ENCODE assay signal across 1 cellular context in the genomic region with DNA sequence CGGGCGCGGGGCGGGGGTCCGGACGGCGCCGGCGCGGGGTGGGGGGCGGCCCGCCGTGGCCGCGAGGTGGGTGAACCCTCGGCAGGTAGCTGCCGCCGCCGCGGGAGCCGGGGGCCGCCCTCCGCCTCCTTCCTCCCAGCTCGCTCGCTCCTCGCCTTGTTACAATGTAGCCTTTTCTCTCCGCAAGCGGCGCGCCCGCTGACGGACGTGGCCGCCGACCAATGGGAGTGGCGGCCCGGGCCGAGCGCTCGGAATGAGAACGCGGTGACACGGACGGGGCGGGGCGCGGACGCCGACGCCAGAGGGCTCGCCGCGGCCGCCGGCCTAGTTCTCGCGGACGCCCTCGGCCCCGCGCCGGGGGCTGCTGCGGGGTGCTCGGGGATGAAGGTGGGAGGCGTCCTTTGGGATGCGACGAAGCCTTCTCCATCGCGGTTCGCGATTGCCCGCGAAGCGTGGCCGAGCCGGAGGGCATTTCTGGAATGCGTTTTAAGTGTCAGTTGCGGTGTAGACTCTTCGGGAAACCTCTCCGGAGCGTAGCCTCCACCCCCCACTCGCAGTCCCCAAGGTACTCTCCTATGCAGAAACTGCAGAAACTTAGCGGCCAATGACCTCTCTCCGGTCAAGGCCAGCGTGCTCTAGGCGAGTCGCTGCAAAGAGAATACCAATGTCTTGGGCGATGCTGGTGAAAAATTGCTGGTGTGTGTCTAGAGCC.
TF ChIP-seq lines count a peak whose summit lies in the region.

No MANE protein-coding gene starts in this region.

TF ChIP-seq in HepG2, 621 proteins besides CTCF, POLR2A, EP300 and RAD21 (continued from another document and continues in another):
- TF ChIP-seq, protein P1, sequence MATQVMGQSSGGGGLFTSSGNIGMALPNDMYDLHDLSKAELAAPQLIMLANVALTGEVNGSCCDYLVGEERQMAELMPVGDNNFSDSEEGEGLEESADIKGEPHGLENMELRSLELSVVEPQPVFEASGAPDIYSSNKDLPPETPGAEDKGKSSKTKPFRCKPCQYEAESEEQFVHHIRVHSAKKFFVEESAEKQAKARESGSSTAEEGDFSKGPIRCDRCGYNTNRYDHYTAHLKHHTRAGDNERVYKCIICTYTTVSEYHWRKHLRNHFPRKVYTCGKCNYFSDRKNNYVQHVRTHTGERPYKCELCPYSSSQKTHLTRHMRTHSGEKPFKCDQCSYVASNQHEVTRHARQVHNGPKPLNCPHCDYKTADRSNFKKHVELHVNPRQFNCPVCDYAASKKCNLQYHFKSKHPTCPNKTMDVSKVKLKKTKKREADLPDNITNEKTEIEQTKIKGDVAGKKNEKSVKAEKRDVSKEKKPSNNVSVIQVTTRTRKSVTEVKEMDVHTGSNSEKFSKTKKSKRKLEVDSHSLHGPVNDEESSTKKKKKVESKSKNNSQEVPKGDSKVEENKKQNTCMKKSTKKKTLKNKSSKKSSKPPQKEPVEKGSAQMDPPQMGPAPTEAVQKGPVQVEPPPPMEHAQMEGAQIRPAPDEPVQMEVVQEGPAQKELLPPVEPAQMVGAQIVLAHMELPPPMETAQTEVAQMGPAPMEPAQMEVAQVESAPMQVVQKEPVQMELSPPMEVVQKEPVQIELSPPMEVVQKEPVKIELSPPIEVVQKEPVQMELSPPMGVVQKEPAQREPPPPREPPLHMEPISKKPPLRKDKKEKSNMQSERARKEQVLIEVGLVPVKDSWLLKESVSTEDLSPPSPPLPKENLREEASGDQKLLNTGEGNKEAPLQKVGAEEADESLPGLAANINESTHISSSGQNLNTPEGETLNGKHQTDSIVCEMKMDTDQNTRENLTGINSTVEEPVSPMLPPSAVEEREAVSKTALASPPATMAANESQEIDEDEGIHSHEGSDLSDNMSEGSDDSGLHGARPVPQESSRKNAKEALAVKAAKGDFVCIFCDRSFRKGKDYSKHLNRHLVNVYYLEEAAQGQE (IDR thresholded peaks at IDR 0.05; ENCODE audit: borderline replicate concordance in 1 of 2, low read depth in 1 of 2, low read length in 2 of 2) = no peak
- no peak for TF ChIP-seq ZNF335 (CRISPR knock-in tag; IDR thresholded peaks at IDR 0.05)
- no peak for TF ChIP-seq XBP1 (CRISPR knock-in tag; IDR thresholded peaks at IDR 0.05)
- TF ChIP-seq EZH2 (conservative IDR thresholded peaks at IDR 0.05; ENCODE audit: low read depth, low read length) = no peak
- TF ChIP-seq, protein P2, sequence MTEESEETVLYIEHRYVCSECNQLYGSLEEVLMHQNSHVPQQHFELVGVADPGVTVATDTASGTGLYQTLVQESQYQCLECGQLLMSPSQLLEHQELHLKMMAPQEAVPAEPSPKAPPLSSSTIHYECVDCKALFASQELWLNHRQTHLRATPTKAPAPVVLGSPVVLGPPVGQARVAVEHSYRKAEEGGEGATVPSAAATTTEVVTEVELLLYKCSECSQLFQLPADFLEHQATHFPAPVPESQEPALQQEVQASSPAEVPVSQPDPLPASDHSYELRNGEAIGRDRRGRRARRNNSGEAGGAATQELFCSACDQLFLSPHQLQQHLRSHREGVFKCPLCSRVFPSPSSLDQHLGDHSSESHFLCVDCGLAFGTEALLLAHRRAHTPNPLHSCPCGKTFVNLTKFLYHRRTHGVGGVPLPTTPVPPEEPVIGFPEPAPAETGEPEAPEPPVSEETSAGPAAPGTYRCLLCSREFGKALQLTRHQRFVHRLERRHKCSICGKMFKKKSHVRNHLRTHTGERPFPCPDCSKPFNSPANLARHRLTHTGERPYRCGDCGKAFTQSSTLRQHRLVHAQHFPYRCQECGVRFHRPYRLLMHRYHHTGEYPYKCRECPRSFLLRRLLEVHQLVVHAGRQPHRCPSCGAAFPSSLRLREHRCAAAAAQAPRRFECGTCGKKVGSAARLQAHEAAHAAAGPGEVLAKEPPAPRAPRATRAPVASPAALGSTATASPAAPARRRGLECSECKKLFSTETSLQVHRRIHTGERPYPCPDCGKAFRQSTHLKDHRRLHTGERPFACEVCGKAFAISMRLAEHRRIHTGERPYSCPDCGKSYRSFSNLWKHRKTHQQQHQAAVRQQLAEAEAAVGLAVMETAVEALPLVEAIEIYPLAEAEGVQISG (CRISPR knock-in tag; IDR thresholded peaks at IDR 0.05) = peak; percentile 70; the same call in 1 of the 2 replicates
- no peak for TF ChIP-seq MBNL3 (CRISPR knock-in tag; conservative IDR thresholded peaks at IDR 0.05)
- no peak for TF ChIP-seq ZNF3 (CRISPR knock-in tag; IDR thresholded peaks at IDR 0.05)
- no peak for TF ChIP-seq ZBTB21 (CRISPR knock-in tag; IDR thresholded peaks at IDR 0.05)
- peak; percentile 89 for TF ChIP-seq NFYB (CRISPR knock-in tag; IDR thresholded peaks at IDR 0.05)
- TF ChIP-seq, protein P3, sequence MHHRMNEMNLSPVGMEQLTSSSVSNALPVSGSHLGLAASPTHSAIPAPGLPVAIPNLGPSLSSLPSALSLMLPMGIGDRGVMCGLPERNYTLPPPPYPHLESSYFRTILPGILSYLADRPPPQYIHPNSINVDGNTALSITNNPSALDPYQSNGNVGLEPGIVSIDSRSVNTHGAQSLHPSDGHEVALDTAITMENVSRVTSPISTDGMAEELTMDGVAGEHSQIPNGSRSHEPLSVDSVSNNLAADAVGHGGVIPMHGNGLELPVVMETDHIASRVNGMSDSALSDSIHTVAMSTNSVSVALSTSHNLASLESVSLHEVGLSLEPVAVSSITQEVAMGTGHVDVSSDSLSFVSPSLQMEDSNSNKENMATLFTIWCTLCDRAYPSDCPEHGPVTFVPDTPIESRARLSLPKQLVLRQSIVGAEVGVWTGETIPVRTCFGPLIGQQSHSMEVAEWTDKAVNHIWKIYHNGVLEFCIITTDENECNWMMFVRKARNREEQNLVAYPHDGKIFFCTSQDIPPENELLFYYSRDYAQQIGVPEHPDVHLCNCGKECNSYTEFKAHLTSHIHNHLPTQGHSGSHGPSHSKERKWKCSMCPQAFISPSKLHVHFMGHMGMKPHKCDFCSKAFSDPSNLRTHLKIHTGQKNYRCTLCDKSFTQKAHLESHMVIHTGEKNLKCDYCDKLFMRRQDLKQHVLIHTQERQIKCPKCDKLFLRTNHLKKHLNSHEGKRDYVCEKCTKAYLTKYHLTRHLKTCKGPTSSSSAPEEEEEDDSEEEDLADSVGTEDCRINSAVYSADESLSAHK (CRISPR knock-in tag; IDR thresholded peaks at IDR 0.05; ENCODE audit: borderline replicate concordance) = no peak
- peak; percentile 60; the same call in 1 of the 2 replicates for TF ChIP-seq ZNF777 (CRISPR knock-in tag; IDR thresholded peaks at IDR 0.05)
- TF ChIP-seq SRSF9 (IDR thresholded peaks at IDR 0.05; ENCODE audit: borderline replicate concordance, insufficient read depth, low read depth, low read length, poor library complexity, severe bottlenecking) = no peak
- no peak for TF ChIP-seq ZNF382 (CRISPR knock-in tag; IDR thresholded peaks at IDR 0.05; ENCODE audit: borderline replicate concordance)
- TF ChIP-seq, protein P4, sequence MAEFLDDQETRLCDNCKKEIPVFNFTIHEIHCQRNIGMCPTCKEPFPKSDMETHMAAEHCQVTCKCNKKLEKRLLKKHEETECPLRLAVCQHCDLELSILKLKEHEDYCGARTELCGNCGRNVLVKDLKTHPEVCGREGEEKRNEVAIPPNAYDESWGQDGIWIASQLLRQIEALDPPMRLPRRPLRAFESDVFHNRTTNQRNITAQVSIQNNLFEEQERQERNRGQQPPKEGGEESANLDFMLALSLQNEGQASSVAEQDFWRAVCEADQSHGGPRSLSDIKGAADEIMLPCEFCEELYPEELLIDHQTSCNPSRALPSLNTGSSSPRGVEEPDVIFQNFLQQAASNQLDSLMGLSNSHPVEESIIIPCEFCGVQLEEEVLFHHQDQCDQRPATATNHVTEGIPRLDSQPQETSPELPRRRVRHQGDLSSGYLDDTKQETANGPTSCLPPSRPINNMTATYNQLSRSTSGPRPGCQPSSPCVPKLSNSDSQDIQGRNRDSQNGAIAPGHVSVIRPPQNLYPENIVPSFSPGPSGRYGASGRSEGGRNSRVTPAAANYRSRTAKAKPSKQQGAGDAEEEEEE (CRISPR knock-in tag; IDR thresholded peaks at IDR 0.05; ENCODE audit: borderline replicate concordance) = no peak
- no peak for TF ChIP-seq DNMT3B (CRISPR knock-in tag; conservative IDR thresholded peaks at IDR 0.05)
- TF ChIP-seq PHF21A (CRISPR knock-in tag; IDR thresholded peaks at IDR 0.05) = no peak
- no peak for TF ChIP-seq ZNF839 (CRISPR knock-in tag; IDR thresholded peaks at IDR 0.05; ENCODE audit: borderline replicate concordance)
- no peak for TF ChIP-seq ZNF326 (CRISPR knock-in tag; IDR thresholded peaks at IDR 0.05; ENCODE audit: borderline replicate concordance)
- 0 out of 2 replicates have a peak, but pooled peaks have one; percentile 13 for TF ChIP-seq THAP11 (CRISPR knock-in tag; IDR thresholded peaks at IDR 0.05)
- no peak for TF ChIP-seq HDAC1 (CRISPR knock-in tag; IDR thresholded peaks at IDR 0.05)
- TF ChIP-seq, protein P5, sequence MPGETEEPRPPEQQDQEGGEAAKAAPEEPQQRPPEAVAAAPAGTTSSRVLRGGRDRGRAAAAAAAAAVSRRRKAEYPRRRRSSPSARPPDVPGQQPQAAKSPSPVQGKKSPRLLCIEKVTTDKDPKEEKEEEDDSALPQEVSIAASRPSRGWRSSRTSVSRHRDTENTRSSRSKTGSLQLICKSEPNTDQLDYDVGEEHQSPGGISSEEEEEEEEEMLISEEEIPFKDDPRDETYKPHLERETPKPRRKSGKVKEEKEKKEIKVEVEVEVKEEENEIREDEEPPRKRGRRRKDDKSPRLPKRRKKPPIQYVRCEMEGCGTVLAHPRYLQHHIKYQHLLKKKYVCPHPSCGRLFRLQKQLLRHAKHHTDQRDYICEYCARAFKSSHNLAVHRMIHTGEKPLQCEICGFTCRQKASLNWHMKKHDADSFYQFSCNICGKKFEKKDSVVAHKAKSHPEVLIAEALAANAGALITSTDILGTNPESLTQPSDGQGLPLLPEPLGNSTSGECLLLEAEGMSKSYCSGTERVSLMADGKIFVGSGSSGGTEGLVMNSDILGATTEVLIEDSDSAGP (CRISPR knock-in tag; IDR thresholded peaks at IDR 0.05; ENCODE audit: borderline replicate concordance) = 0 out of 2 replicates have a peak, but pooled peaks have one; percentile 56
- no peak for TF ChIP-seq TBL1XR1 (IDR thresholded peaks at IDR 0.05; ENCODE audit: borderline replicate concordance, low read length, partially characterized antibody)
- TF ChIP-seq, protein P6, sequence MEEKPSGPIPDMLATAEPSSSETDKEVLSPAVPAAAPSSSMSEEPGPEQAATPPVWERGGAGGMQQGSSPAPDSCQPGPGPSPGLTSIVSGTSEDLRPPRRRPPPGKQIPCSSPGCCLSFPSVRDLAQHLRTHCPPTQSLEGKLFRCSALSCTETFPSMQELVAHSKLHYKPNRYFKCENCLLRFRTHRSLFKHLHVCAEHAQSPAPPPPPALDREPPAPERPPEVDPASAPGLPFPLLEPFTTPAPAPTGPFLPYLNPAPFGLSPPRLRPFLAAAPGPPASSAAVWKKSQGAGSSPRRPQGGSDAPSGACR (CRISPR knock-in tag; IDR thresholded peaks at IDR 0.05) = no peak
- TF ChIP-seq ZNF546 (CRISPR knock-in tag; conservative IDR thresholded peaks at IDR 0.05) = 0 out of 2 replicates have a peak, but pooled peaks have one; percentile 35
- TF ChIP-seq POGZ (CRISPR knock-in tag; IDR thresholded peaks at IDR 0.05) = peak; percentile 40; the same call in 1 of the 2 replicates
- no peak for TF ChIP-seq ZNF17 (CRISPR knock-in tag; IDR thresholded peaks at IDR 0.05)
- no peak for TF ChIP-seq ZNF205 (CRISPR knock-in tag; IDR thresholded peaks at IDR 0.05)
- 0 out of 2 replicates have a peak, but pooled peaks have one; percentile 44 for TF ChIP-seq MED1 (CRISPR knock-in tag; IDR thresholded peaks at IDR 0.05)
- TF ChIP-seq GABPA (IDR thresholded peaks at IDR 0.05; ENCODE audit: low read depth, low read length) = peak; percentile 43; the same call in 1 of the 2 replicates
- TF ChIP-seq GABPA (CRISPR knock-in tag; IDR thresholded peaks at IDR 0.05; ENCODE audit: low read depth) = no peak
- peak; percentile 72 for TF ChIP-seq GABPB1 (CRISPR knock-in tag; IDR thresholded peaks at IDR 0.05)
- 0 out of 2 replicates have a peak, but pooled peaks have one; percentile 60 for TF ChIP-seq TSC22D2 (CRISPR knock-in tag; IDR thresholded peaks at IDR 0.05; ENCODE audit: borderline replicate concordance)
- no peak for TF ChIP-seq SMARCC2 (IDR thresholded peaks at IDR 0.05)
- TF ChIP-seq ZNF329 (CRISPR knock-in tag; IDR thresholded peaks at IDR 0.05; ENCODE audit: low read depth) = no peak
- no peak for TF ChIP-seq MAF1 (CRISPR knock-in tag; IDR thresholded peaks at IDR 0.05; ENCODE audit: borderline replicate concordance)
- 0 out of 2 replicates have a peak, but pooled peaks have one; percentile 22 for TF ChIP-seq KMT2A (CRISPR knock-in tag; IDR thresholded peaks at IDR 0.05)
- TF ChIP-seq ZNF660 (CRISPR knock-in tag; IDR thresholded peaks at IDR 0.05; ENCODE audit: borderline replicate concordance, low read depth) = no peak
- TF ChIP-seq, protein P7, sequence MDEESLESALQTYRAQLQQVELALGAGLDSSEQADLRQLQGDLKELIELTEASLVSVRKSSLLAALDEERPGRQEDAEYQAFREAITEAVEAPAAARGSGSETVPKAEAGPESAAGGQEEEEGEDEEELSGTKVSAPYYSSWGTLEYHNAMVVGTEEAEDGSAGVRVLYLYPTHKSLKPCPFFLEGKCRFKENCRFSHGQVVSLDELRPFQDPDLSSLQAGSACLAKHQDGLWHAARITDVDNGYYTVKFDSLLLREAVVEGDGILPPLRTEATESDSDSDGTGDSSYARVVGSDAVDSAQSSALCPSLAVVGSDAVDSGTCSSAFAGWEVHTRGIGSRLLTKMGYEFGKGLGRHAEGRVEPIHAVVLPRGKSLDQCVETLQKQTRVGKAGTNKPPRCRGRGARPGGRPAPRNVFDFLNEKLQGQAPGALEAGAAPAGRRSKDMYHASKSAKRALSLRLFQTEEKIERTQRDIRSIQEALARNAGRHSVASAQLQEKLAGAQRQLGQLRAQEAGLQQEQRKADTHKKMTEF (CRISPR knock-in tag; IDR thresholded peaks at IDR 0.05) = peak; percentile 51; the same call in 1 of the 2 replicates
- TF ChIP-seq MED13 (CRISPR knock-in tag; IDR thresholded peaks at IDR 0.05) = no peak
- 0 out of 2 replicates have a peak, but pooled peaks have one; percentile 15 for TF ChIP-seq SRY (CRISPR knock-in tag; IDR thresholded peaks at IDR 0.05)
- TF ChIP-seq, protein P8, sequence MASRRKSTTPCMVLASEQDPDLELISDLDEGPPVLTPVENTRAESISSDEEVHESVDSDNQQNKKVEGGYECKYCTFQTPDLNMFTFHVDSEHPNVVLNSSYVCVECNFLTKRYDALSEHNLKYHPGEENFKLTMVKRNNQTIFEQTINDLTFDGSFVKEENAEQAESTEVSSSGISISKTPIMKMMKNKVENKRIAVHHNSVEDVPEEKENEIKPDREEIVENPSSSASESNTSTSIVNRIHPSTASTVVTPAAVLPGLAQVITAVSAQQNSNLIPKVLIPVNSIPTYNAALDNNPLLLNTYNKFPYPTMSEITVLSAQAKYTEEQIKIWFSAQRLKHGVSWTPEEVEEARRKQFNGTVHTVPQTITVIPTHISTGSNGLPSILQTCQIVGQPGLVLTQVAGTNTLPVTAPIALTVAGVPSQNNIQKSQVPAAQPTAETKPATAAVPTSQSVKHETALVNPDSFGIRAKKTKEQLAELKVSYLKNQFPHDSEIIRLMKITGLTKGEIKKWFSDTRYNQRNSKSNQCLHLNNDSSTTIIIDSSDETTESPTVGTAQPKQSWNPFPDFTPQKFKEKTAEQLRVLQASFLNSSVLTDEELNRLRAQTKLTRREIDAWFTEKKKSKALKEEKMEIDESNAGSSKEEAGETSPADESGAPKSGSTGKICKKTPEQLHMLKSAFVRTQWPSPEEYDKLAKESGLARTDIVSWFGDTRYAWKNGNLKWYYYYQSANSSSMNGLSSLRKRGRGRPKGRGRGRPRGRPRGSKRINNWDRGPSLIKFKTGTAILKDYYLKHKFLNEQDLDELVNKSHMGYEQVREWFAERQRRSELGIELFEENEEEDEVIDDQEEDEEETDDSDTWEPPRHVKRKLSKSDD (CRISPR knock-in tag; IDR thresholded peaks at IDR 0.05; ENCODE audit: low read depth) = no peak; the same call in 1 of the 2 replicates
- TF ChIP-seq ZNF891 (CRISPR knock-in tag; IDR thresholded peaks at IDR 0.05) = no peak
- no peak for TF ChIP-seq TBP (CRISPR knock-in tag; IDR thresholded peaks at IDR 0.05)
- TF ChIP-seq SMC3 (IDR thresholded peaks at IDR 0.05; ENCODE audit: low read length) = no peak
- TF ChIP-seq GLI4 (CRISPR knock-in tag; IDR thresholded peaks at IDR 0.05; ENCODE audit: borderline replicate concordance) = no peak
